ENCODE assay signal across 8 cellular contexts in the genomic region with DNA sequence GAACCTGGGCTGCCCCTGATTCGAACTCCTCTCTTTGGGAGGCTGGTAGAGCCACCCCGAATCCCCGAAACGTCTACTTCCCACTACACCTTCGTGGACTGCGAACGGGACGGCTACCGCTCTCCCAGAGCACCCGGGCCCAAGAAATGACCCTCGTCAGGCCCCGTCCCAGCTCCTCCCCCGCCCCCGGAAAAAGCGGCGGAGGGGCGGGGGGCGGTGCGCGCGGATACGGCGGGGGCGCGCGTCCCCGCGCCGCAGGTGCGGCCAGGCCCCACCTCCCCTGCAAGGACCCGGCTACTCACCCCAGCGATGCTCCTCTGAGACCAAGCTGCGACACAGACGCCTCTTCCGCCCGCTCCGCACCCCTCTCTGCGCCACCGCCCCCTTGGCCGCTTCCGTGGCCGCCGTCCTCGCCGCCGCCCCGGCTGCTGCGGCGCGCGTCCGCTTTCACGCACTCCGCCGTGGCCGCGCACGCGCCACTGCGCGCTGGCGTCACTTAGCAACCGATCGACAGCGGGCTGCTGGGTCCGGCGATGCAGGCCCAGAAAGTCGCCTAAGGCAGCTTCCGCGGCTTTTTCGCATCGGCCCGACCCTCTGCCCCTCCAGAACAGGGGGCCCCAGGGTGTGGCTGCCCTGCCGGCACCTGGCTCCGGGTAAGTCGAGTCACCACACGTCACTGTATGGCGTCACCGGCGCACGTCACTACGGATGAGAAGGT. TPM values are rescaled to one million over a fixed set of nuclear protein-coding genes. Genes with fewer than 3 reads are reported as not detected.
A peak's percentile ranks its signal among the peaks of the same experiment; 100 is the strongest.
DNase-seq lines count a peak whose midpoint lies in the region; ATAC-seq and TF ChIP-seq lines count a peak whose summit lies in the region.

A gene (minus strand): TSS at position 432 of the 718 bp plus-strand sequence.

- H3K9me3 ChIP-seq in RWPE2 (ENCODE audit: severe bottlenecking) = no peaks in the 10 kb centered on the region
- no peaks in the 10 kb centered on the region for H3K9me3 ChIP-seq in stomach smooth muscle (ENCODE audit: control insufficient read depth in 2 of 2, low read length in 2 of 2)

- no peak for TF ChIP-seq CTCF in RWPE2 (IDR thresholded peaks at IDR 0.05; ENCODE audit: poor library complexity, severe bottlenecking)
- no peak for TF ChIP-seq CTCF in foreskin fibroblast (IDR thresholded peaks at IDR 0.05; ENCODE audit: low read depth, low read length)
- no peak for TF ChIP-seq CTCF in neural crest cell (conservative IDR thresholded peaks at IDR 0.05)

- H3K27me3 Mint-ChIP-seq in IgD-negative memory B cell (no peaks in the 10 kb centered on the region), neural crest cell (ENCODE audit: low read depth) (no peaks in the 10 kb centered on the region)

- H3K27ac ChIP-seq in RWPE2 (ENCODE audit: poor library complexity, severe bottlenecking) (peak within 1 kb of the TSS; percentile 16), stomach smooth muscle (ENCODE audit: low read length) (peak within 1 kb of the TSS; percentile 90)

- H3K4me1 ChIP-seq in RWPE2 (ENCODE audit: insufficient read depth, poor library complexity, severe bottlenecking) (peaks cover 3% of the 10 kb centered on the region), stomach smooth muscle (ENCODE audit: control insufficient read depth, insufficient read depth, low read length) (peaks cover 14% of the 10 kb centered on the region)

- no peaks in the 10 kb centered on the region for H3K36me3 ChIP-seq in RWPE2 (ENCODE audit: low read depth)
- no peaks in the 10 kb centered on the region for H3K36me3 ChIP-seq in stomach smooth muscle (ENCODE audit: control insufficient read depth in 2 of 2, insufficient read depth in 2 of 2, low read length in 2 of 2)

- H3K4me3 ChIP-seq in RWPE2 (ENCODE audit: severe bottlenecking) (peak within 1 kb of the TSS; percentile 79), foreskin fibroblast (ENCODE audit: low read depth in 1 of 2, low read length in 2 of 2) (peak within 1 kb of the TSS; percentile 85 to 94), stomach smooth muscle (ENCODE audit: low read length in 2 of 2) (peak within 1 kb of the TSS; percentile 65 to 96)

- peak within 1 kb of the TSS; percentile 93 to 97 for H3K9ac ChIP-seq in stomach smooth muscle (ENCODE audit: low read length in 2 of 2)

- H3K36me3 Mint-ChIP-seq in IgD-negative memory B cell (peaks cover 3% of the 10 kb centered on the region), neural crest cell (ENCODE audit: low read depth) (no peaks in the 10 kb centered on the region)

- peaks cover 30 to 35% (median 32%) of the 10 kb centered on the region in 3 donors for H3K4me1 Mint-ChIP-seq in IgD-negative memory B cell
- peaks cover 23% of the 10 kb centered on the region for H3K4me1 Mint-ChIP-seq in neural crest cell

- DNase-seq in DMS79 (lab: John Stamatoyannopoulos, UW) = peak; percentile 49
- DNase-seq in RWPE2 (ENCODE audit: low spot score) = peak; percentile 63
- peak; percentile 93 for DNase-seq in activated effector memory CD4-positive, alpha-beta T cell treated with anti-CD3 and anti-CD28 coated beads, Interleukin-2, amount 50 U/mL, for 16 hours
- DNase-seq in foreskin fibroblast = peak; percentile 81 to 94
- DNase-seq in neural crest cell (ENCODE audit: low read depth, low spot score) = peak; percentile 70

- ATAC-seq in GM21529 (IDR thresholded peaks at IDR 0.05; ENCODE audit: unreplicated experiment) (peak; percentile 78), RWPE2 (ENCODE audit: low read depth) (peak; percentile 79)

- peak within 1 kb of the TSS; percentile 69 to 98 (median 96) for H3K27ac Mint-ChIP-seq in IgD-negative memory B cell
- peak within 1 kb of the TSS; percentile 93 for H3K27ac Mint-ChIP-seq in neural crest cell (ENCODE audit: unreplicated experiment)

- H3K9me3 Mint-ChIP-seq in IgD-negative memory B cell (no peaks in the 10 kb centered on the region), neural crest cell (no peaks in the 10 kb centered on the region)

- no peaks in the 10 kb centered on the region for H3K27me3 ChIP-seq in RWPE2 (ENCODE audit: insufficient read depth, poor library complexity, severe bottlenecking)
- no peaks in the 10 kb centered on the region for H3K27me3 ChIP-seq in stomach smooth muscle (ENCODE audit: control insufficient read depth in 1 of 2, insufficient read depth in 2 of 2, low read length in 2 of 2)

- H3K4me3 Mint-ChIP-seq in IgD-negative memory B cell (peak within 1 kb of the TSS; percentile 60 to 97 (median 92)), neural crest cell (peak within 1 kb of the TSS; percentile 84)

RNA-seq across cellular contexts. Expression of the gene that starts here (rescaled TPM):
- 15.2 TPM for polyA plus RNA-seq in IgD-negative memory B cell
- 15.4 and 18.0 TPM in 2 replicates for total RNA-seq in neural crest cell

Comparison
In these comparisons a context has a peak if more than half of its experiments do, and no peak if none do; other contexts are left out.
1. Peak in every context shown above with its lines: DNase-seq, ATAC-seq, H3K4me3 ChIP-seq and H3K27ac ChIP-seq.